18 cellular contexts compared by ENCODE assay signal in the genomic region with DNA sequence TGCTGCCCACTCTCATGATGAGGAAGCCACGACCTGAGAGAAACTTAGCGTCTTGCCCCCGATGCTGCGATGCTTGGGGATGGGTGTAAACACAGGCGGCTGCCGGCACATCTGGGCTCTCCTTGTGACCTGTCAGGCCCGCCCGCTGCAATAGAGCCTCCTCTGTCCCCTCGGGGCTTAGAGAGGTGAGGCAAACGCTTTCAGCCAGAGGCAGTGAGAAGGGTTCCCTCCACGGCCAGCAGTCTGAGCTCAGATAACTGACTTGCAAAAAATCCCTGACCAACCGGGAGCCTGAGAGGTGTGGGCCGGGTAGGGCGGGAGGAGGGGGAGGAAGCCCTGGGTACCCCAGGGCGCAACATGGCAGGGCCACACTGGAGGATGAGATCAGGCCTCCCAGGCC.
"Had no signal": no experiment of that assay in that cellular context is flagged by ENCODE, and none has a peak within 500 bp of the region (broad histone marks: within the 10 kb centered on the region; RNA-seq: fewer than 3 reads in every experiment).

No MANE protein-coding gene starts in this region.

- H3K9me3 ChIP-seq: esophagus squamous epithelium, lower lobe of right lung, ovary, right atrium auricular region, tibial artery, uterus had no signal

- H3K36me3 ChIP-seq: esophagus squamous epithelium, gastroesophageal sphincter, left lung, lower lobe of right lung, ovary, right atrium auricular region, tibial artery, upper lobe of left lung, uterus had no signal

- H3K4me3 ChIP-seq: esophagus squamous epithelium, gastroesophageal sphincter, left lung, lower lobe of right lung, ovary, right atrium auricular region, tibial artery, upper lobe of left lung, uterus had no signal

- H3K9me3 Mint-ChIP-seq: dendritic cell treated with granulocyte-macrophage colony-stimulating factor and Interleukin-4, amounts not matched to agents 40 ng/mL and 50 ng/mL, for 4 days; natural killer cell; stimulated activated effector memory CD8-positive, alpha-beta T cell treated with anti-CD3 and anti-CD28 coated beads, Interleukin-12 subunit alpha, Interleukin-12 subunit beta, amount 100 ng/mL, for 72 hours had no signal

- H3K36me3 Mint-ChIP-seq: natural killer cell; stimulated activated effector memory CD8-positive, alpha-beta T cell treated with anti-CD3 and anti-CD28 coated beads, Interleukin-12 subunit alpha, Interleukin-12 subunit beta, amount 100 ng/mL, for 72 hours had no signal

- H3K4me1 Mint-ChIP-seq: natural killer cell, neural crest cell had no signal

- DNase-seq: effector memory CD8-positive, alpha-beta T cell; esophagus squamous epithelium; glutamatergic neuron; left lung; lower lobe of right lung; natural killer cell; ovary; stimulated activated CD4-positive, alpha-beta T cell treated with anti-CD3 and anti-CD28 coated beads, Interleukin-4, amount 100 ng/mL, for 1 hour; stimulated activated CD8-positive, alpha-beta memory T cell treated with anti-CD3 and anti-CD28 coated beads, Interleukin-4, amount 100 ng/mL, for 48 hours; upper lobe of left lung; uterus had no signal

- ATAC-seq: effector memory CD8-positive, alpha-beta T cell; gastroesophageal sphincter; left lung; lower lobe of right lung; natural killer cell; stimulated activated effector memory CD8-positive, alpha-beta T cell treated with anti-CD3 and anti-CD28 coated beads, Interleukin-12 subunit alpha, Interleukin-12 subunit beta, amount 100 ng/mL, for 72 hours had no signal

- H3K27ac Mint-ChIP-seq: dendritic cell treated with granulocyte-macrophage colony-stimulating factor and Interleukin-4, amounts not matched to agents 40 ng/mL and 50 ng/mL, for 4 days; effector memory CD8-positive, alpha-beta T cell; natural killer cell; stimulated activated effector memory CD8-positive, alpha-beta T cell treated with anti-CD3 and anti-CD28 coated beads, Interleukin-12 subunit alpha, Interleukin-12 subunit beta, amount 100 ng/mL, for 72 hours; stimulated activated naive CD8-positive, alpha-beta T cell treated with anti-CD3 and anti-CD28 coated beads, Interleukin-15, Interleukin-2, amounts not matched to agents 100 ng/mL and 50 ng/mL, for 24 hours had no signal

- H3K4me1 ChIP-seq: esophagus squamous epithelium, gastroesophageal sphincter, lower lobe of right lung, right atrium auricular region, upper lobe of left lung, uterus had no signal

- H3K27ac ChIP-seq: esophagus squamous epithelium, gastroesophageal sphincter, left lung, lower lobe of right lung, ovary, right atrium auricular region, tibial artery, upper lobe of left lung, uterus had no signal

- H3K4me3 Mint-ChIP-seq: dendritic cell treated with granulocyte-macrophage colony-stimulating factor and Interleukin-4, amounts not matched to agents 40 ng/mL and 50 ng/mL, for 4 days; effector memory CD8-positive, alpha-beta T cell; natural killer cell; neural crest cell; stimulated activated effector memory CD8-positive, alpha-beta T cell treated with anti-CD3 and anti-CD28 coated beads, Interleukin-12 subunit alpha, Interleukin-12 subunit beta, amount 100 ng/mL, for 72 hours; stimulated activated naive CD8-positive, alpha-beta T cell treated with anti-CD3 and anti-CD28 coated beads, Interleukin-15, Interleukin-2, amounts not matched to agents 100 ng/mL and 50 ng/mL, for 24 hours had no signal

- H3K27me3 ChIP-seq: ovary, right atrium auricular region, tibial artery had no signal
